22 cellular contexts compared by ENCODE assay signal in genomic region chr12:1859643-1860042, GRCh38. TPM values are rescaled to one million over a fixed set of nuclear protein-coding genes. Genes with fewer than 3 reads are reported as not detected.
A peak's percentile ranks its signal among the peaks of the same experiment; 100 is the strongest.
DNase-seq lines count a peak whose midpoint lies in the region; ATAC-seq and TF ChIP-seq lines count a peak whose summit lies in the region.
"Had no signal": no experiment of that assay in that cellular context is flagged by ENCODE, and none has a peak within 500 bp of the region (broad histone marks: within the 10 kb centered on the region; RNA-seq: fewer than 3 reads in every experiment).

No MANE protein-coding gene starts in this region.

- no peaks in the 10 kb centered on the region for H3K27me3 ChIP-seq in MG63
- H3K27me3 ChIP-seq: SJCRH30 had no signal

- no peak for TF ChIP-seq CTCF in coronary artery (IDR thresholded peaks at IDR 0.05)

- intact Hi-C loops in sciatic nerve (cut with DNase I): no loop called here

- H3K4me3 ChIP-seq in MG63: no peak overlapping the region
- no peak overlapping the region for H3K4me3 ChIP-seq in coronary artery
- H3K4me3 ChIP-seq: adrenal gland, heart left ventricle, SJCRH30 had no signal

- H3K27ac ChIP-seq in coronary artery: no peak overlapping the region
- H3K27ac ChIP-seq: adrenal gland, heart left ventricle, parathyroid adenoma, SJCRH30 had no signal

- no peak for ATAC-seq in sciatic nerve
- ATAC-seq: activated T-helper 17 cell treated with anti-CD3 and anti-CD28 coated beads, Interleukin-2, amount 50 U/mL, for 72 hours; effector memory CD8-positive, alpha-beta T cell; heart left ventricle; naive thymus-derived CD8-positive, alpha-beta T cell had no signal

- H3K36me3 ChIP-seq in MG63: no peaks in the 10 kb centered on the region
- H3K36me3 ChIP-seq: adrenal gland, heart left ventricle, SJCRH30 had no signal

- H3K9me3 ChIP-seq in MG63: no peaks in the 10 kb centered on the region

- peak; percentile 30 for DNase-seq in H4 (ENCODE audit: low spot score)
- peak; percentile 83 for DNase-seq in MG63
- peak; percentile 52 for DNase-seq in coronary artery (ENCODE audit: low spot score)
- peak; percentile 52 for DNase-seq in renal cortical epithelial cell (ENCODE audit: low read depth)
- no peak for DNase-seq in activated effector memory CD4-positive, alpha-beta T cell treated with Interleukin-2 at 50 U/mL for 16 hours
- DNase-seq in sciatic nerve (ENCODE audit: low spot score): no peak
- DNase-seq in NCI-H2029 (lab: John Stamatoyannopoulos, UW): no peak
- DNase-seq: activated CD8-positive, alpha-beta memory T cell treated with anti-CD3 and anti-CD28 coated beads for 24 hours; adrenal gland; Calu3; cerebellar nuclear complex; effector memory CD8-positive, alpha-beta T cell; heart left ventricle; naive thymus-derived CD8-positive, alpha-beta T cell; NCI-H1930; NCI-H446; stimulated activated CD4-positive, alpha-beta T cell treated with anti-CD3 and anti-CD28 coated beads, Interleukin-4, amount 100 ng/mL, for 4 hours; substantia nigra had no signal

RNA-seq across cellular contexts. Expression of gene LRTM2, which starts 39.3 kb away (rescaled TPM):
- not detected in 2 replicates for total RNA-seq in H4 (2014; rRNA removed; shearing (Covaris generic))
- not detected in 2 replicates for total RNA-seq in MG63 (2014; rRNA removed; shearing (Covaris generic); ENCODE audit: low replicate concordance)
- total RNA-seq in renal cortical epithelial cell (not detected in 2 replicates), sciatic nerve (not detected)
- total RNA-seq: activated T-helper 17 cell treated with anti-CD3 and anti-CD28 coated beads, Interleukin-2, amount 50 U/mL, for 72 hours; adrenal gland; Calu3; heart left ventricle; SJCRH30; skeletal muscle tissue had no signal

RNA-seq across cellular contexts. Expression of gene CACNA2D4, which starts 58.8 kb away (rescaled TPM):
- not detected in 2 replicates for total RNA-seq in H4 (2014; rRNA removed; shearing (Covaris generic))
- total RNA-seq in MG63 (2014; rRNA removed; shearing (Covaris generic); ENCODE audit: low replicate concordance): 0.91 and 1.4 TPM in 2 replicates
- total RNA-seq in renal cortical epithelial cell (0.17 and 0.20 TPM in 2 replicates), sciatic nerve (5.9 TPM)

Comparison
In these comparisons a context has a peak if more than half of its experiments do, and no peak if none do; other contexts are left out.
1. DNase-seq: peak in H4 (single experiment), MG63 (single experiment), coronary artery (single experiment) and renal cortical epithelial cell (single experiment); none in activated effector memory CD4-positive, alpha-beta T cell treated with Interleukin-2 at 50 U/mL for 16 hours (single experiment), sciatic nerve (single experiment) and NCI-H2029 (single experiment).